Comparison of ENCODE assay signal across 26 cellular contexts in genomic region chr3:152942366-152942765, GRCh38.
DNase-seq lines count a peak whose midpoint lies in the region; ATAC-seq, FAIRE-seq and TF ChIP-seq lines count a peak whose summit lies in the region.
"Had no signal": no experiment of that assay in that cellular context is flagged by ENCODE, and none has a peak within 500 bp of the region (broad histone marks: within the 10 kb centered on the region; RNA-seq: fewer than 3 reads in every experiment).

No MANE protein-coding gene starts in this region.

- no peak overlapping the region for H3K4me2 ChIP-seq in H1 (ENCODE audit: insufficient read depth in 1 of 2, low read depth in 2 of 2, low read length in 2 of 2)
- no peak overlapping the region for H3K4me2 ChIP-seq in mesenchymal stem cell (ENCODE audit: low read length, poor library complexity, severe bottlenecking)
- H3K4me2 ChIP-seq in H9 (ENCODE audit: insufficient read depth, insufficient read length, low read length): no peak overlapping the region
- H3K4me2 ChIP-seq: A549, PC-9 had no signal

- no peaks in the 10 kb centered on the region for H3K9me3 Mint-ChIP-seq in H9
- H3K9me3 Mint-ChIP-seq: IgD-negative memory B cell, naive B cell had no signal

- H3K4ac ChIP-seq in H1 (replicated peaks; ENCODE audit: insufficient read length, low read depth, low read length) (no peak overlapping the region), mesenchymal stem cell (ENCODE audit: low read depth in 1 of 2, low read length in 2 of 2) (no peak overlapping the region), H9 (ENCODE audit: low read depth, low read length) (no peak overlapping the region)

- H3K23ac ChIP-seq in H1 (ENCODE audit: insufficient read length): no peak overlapping the region
- H3K23ac ChIP-seq in mesenchymal stem cell (ENCODE audit: low read length in 2 of 2): no peak overlapping the region
- no peak overlapping the region for H3K23ac ChIP-seq in H9 (ENCODE audit: insufficient read length, low read depth, low read length)

- POLR2A ChIA-PET in H1 (lab: Charles Lee; ENCODE audit: partially characterized antibody): no interaction called here

- no peak overlapping the region for H3K18ac ChIP-seq in H1 (ENCODE audit: extremely low read depth, low read length)
- H3K18ac ChIP-seq in mesenchymal stem cell (ENCODE audit: low read depth in 1 of 2, low read length in 2 of 2): no peak overlapping the region
- no peak overlapping the region for H3K18ac ChIP-seq in H9 (ENCODE audit: insufficient read length, low read depth, low read length)

- CTCF ChIA-PET in H1 (lab: Charles Lee; ENCODE audit: partially characterized antibody): no interaction called here

- H4K91ac ChIP-seq in H1 (replicated peaks; ENCODE audit: insufficient read length, low read length) (peak overlapping the region; percentile 61), mesenchymal stem cell (ENCODE audit: low read length) (no peak overlapping the region), H9 (ENCODE audit: insufficient read length, low read depth, low read length) (no peak overlapping the region)

- no peaks in the 10 kb centered on the region for H3K27me3 Mint-ChIP-seq in H9 (ENCODE audit: low read depth)
- H3K27me3 Mint-ChIP-seq: naive B cell had no signal

- H3K56ac ChIP-seq in H1 (replicated peaks; ENCODE audit: insufficient read length, low read depth, low read length): no peak overlapping the region
- H3K56ac ChIP-seq in H9 (ENCODE audit: insufficient read length, low read depth, low read length): no peak overlapping the region

- H3K14ac ChIP-seq in H1 (ENCODE audit: insufficient read length) (no peak overlapping the region), mesenchymal stem cell (ENCODE audit: low read length in 2 of 2) (no peak overlapping the region), H9 (ENCODE audit: insufficient read depth, low read length) (no peak overlapping the region)

- H3K36me3 ChIP-seq in H1 (ENCODE audit: control insufficient read depth in 2 of 4, insufficient read depth in 4 of 4, low read length in 3 of 4): no peaks in the 10 kb centered on the region
- H3K36me3 ChIP-seq in mesenchymal stem cell (ENCODE audit: control insufficient read depth in 1 of 2, insufficient read depth in 2 of 2, low read depth in 1 of 2, low read length in 2 of 2): no peaks in the 10 kb centered on the region
- H3K36me3 ChIP-seq in vagina: no peaks in the 10 kb centered on the region
- H3K36me3 ChIP-seq: gastroesophageal sphincter, spleen, thyroid gland had no signal

- H3K36me3 Mint-ChIP-seq in H9 (ENCODE audit: insufficient read depth in 1 of 3, low read depth in 3 of 3): no peaks in the 10 kb centered on the region
- H3K36me3 Mint-ChIP-seq: IgD-negative memory B cell, naive B cell had no signal

- H2BK15ac ChIP-seq in H1 (ENCODE audit: low read length) (no peak overlapping the region), mesenchymal stem cell (ENCODE audit: low read depth, poor library complexity, severe bottlenecking) (no peak overlapping the region), H9 (ENCODE audit: low read depth, low read length) (no peak overlapping the region)

- H4K20me1 ChIP-seq in H1 (replicated peaks in 1 of 2; ENCODE audit: control insufficient read depth in 1 of 2, insufficient read depth in 2 of 2, low read length in 2 of 2): no peaks in the 10 kb centered on the region
- H4K20me1 ChIP-seq in H9 (ENCODE audit: control insufficient read depth, insufficient read depth, insufficient read length): no peaks in the 10 kb centered on the region

- TF ChIP-seq EP300 in H1 (IDR thresholded peaks at IDR 0.05; ENCODE audit: borderline replicate concordance in 1 of 2, low read depth in 2 of 2, low read length in 2 of 2): no peak

- H2BK120ac ChIP-seq in H1 (replicated peaks; ENCODE audit: low read depth, low read length) (no peak overlapping the region), mesenchymal stem cell (ENCODE audit: low read depth, low read length) (no peak overlapping the region), H9 (ENCODE audit: low read depth, low read length, poor library complexity, severe bottlenecking) (no peak overlapping the region)

- peaks cover 9 to 22% of the 10 kb centered on the region in 2 experiments for H3K4me1 Mint-ChIP-seq in H9
- H3K4me1 Mint-ChIP-seq: IgD-negative memory B cell, naive B cell had no signal

- H4K8ac ChIP-seq in H1 (ENCODE audit: extremely low read depth, insufficient read depth, low read length) (no peak overlapping the region), mesenchymal stem cell (ENCODE audit: low read length) (no peak overlapping the region), H9 (replicated peaks; ENCODE audit: insufficient read length, low read depth, low read length) (no peak overlapping the region)

- TF ChIP-seq RAD21 in H1 (IDR thresholded peaks at IDR 0.05 in 1 of 2, conservative IDR thresholded peaks at IDR 0.05 in 1 of 2; ENCODE audit: low read depth in 2 of 2, low read length in 2 of 2): no peak

- TF ChIP-seq POLR2A in H1 (IDR thresholded peaks at IDR 0.05; ENCODE audit: control extremely low read depth in 1 of 2, low read depth in 2 of 2, low read length in 2 of 2) (no peak), vagina (IDR thresholded peaks at IDR 0.05) (no peak)

- no peak for FAIRE-seq in H1 (lab: Jason Lieb, UNC)
- FAIRE-seq: A549, endothelial cell of umbilical vein had no signal

- no peaks in the 10 kb centered on the region for H3K79me1 ChIP-seq in H1 (ENCODE audit: low read depth, low read length)
- no peaks in the 10 kb centered on the region for H3K79me1 ChIP-seq in mesenchymal stem cell (replicated peaks; ENCODE audit: low read length, poor library complexity, severe bottlenecking)
- no peaks in the 10 kb centered on the region for H3K79me1 ChIP-seq in H9 (ENCODE audit: insufficient read depth, low read depth, low read length, poor library complexity, severe bottlenecking)

- H3K23me2 ChIP-seq in H1 (ENCODE audit: low read depth, low read length) (no peaks in the 10 kb centered on the region; the same call in 1 of the 2 replicates), H9 (ENCODE audit: insufficient read length, low read depth, low read length, poor library complexity, severe bottlenecking) (no peaks in the 10 kb centered on the region)

- H3K79me2 ChIP-seq in H1 (ENCODE audit: control insufficient read depth in 1 of 2, insufficient read depth in 2 of 2, low read length in 2 of 2): no peaks in the 10 kb centered on the region
- H3K79me2 ChIP-seq in H9 (ENCODE audit: insufficient read depth, low read length): no peaks in the 10 kb centered on the region

- TF ChIP-seq CTCF in C4-2B (conservative IDR thresholded peaks at IDR 0.05): no peak
- TF ChIP-seq CTCF in H1 (IDR thresholded peaks at IDR 0.05; ENCODE audit: control extremely low read depth in 1 of 3, insufficient read depth in 1 of 3, low read depth in 1 of 3, low read length in 3 of 3): no peak
- no peak for TF ChIP-seq CTCF in vagina (IDR thresholded peaks at IDR 0.05)
- TF ChIP-seq CTCF in H9 (conservative IDR thresholded peaks at IDR 0.05): no peak

- H2BK5ac ChIP-seq in H1 (ENCODE audit: low read depth, low read length): no peak overlapping the region
- H2BK5ac ChIP-seq in mesenchymal stem cell (ENCODE audit: low read depth, low read length, poor library complexity, severe bottlenecking): no peak overlapping the region
- no peak overlapping the region for H2BK5ac ChIP-seq in H9 (ENCODE audit: insufficient read length, low read length)

- intact Hi-C loops in vagina (cut with DNase I): no loop called here

- peak; percentile 41 for DNase-seq in HT1080 (ENCODE audit: low read depth)
- DNase-seq in H1 (ENCODE audit: low read depth in 1 of 2, low spot score in 2 of 2): no peak
- peak; percentile 23 for DNase-seq in mesenchymal stem cell
- no peak for DNase-seq in vagina (ENCODE audit: extremely low spot score in 2 of 2)
- DNase-seq in H9: no peak
- no peak for DNase-seq in MV-4-11 (lab: John Stamatoyannopoulos, UW)
- DNase-seq: activated CD4-positive, alpha-beta T cell treated with anti-CD3 and anti-CD28 coated beads for 48 hours; activated naive CD4-positive, alpha-beta T cell treated with anti-CD3 and anti-CD28 coated beads, Interleukin-2, amount 50 U/mL, for 16 hours; central memory CD4-positive, alpha-beta T cell; COR-L47; DND-41; naive B cell; NCI-H1694 treated with DMSO at 0.1 percent for 48 hours; NCI-H345; PC-9; spleen; stimulated activated CD4-positive, alpha-beta T cell treated with anti-CD3 and anti-CD28 coated beads, Interleukin-4, amount 100 ng/mL, for 1 hour; stimulated activated naive CD4-positive, alpha-beta T cell treated with Interleukin-2 at 50 U/mL for 16 hours; T-helper 1 cell; thyroid gland had no signal

- H3K9me3 ChIP-seq in H1 (ENCODE audit: insufficient read depth in 2 of 2, low read depth in 1 of 2, low read length in 1 of 2) (no peaks in the 10 kb centered on the region), mesenchymal stem cell (ENCODE audit: control insufficient read depth, low read length) (no peaks in the 10 kb centered on the region), vagina (no peaks in the 10 kb centered on the region), H9 (ENCODE audit: control insufficient read depth, low read depth, low read length) (no peaks in the 10 kb centered on the region)
- H3K9me3 ChIP-seq: A549, gastroesophageal sphincter, spleen, thyroid gland had no signal

- H2BK20ac ChIP-seq in H1 (ENCODE audit: low read length) (no peak overlapping the region), H9 (ENCODE audit: low read depth, low read length, poor library complexity, severe bottlenecking) (no peak overlapping the region)

- no peak overlapping the region for H4K5ac ChIP-seq in H1 (ENCODE audit: insufficient read length, low read depth, low read length)
- H4K5ac ChIP-seq in H9 (ENCODE audit: insufficient read length, low read depth, low read length): no peak overlapping the region

- H3K9ac ChIP-seq in H1 (replicated peaks in 1 of 4; ENCODE audit: extremely low read depth in 1 of 4, low read depth in 3 of 4, low read length in 3 of 4): no peak overlapping the region
- H3K9ac ChIP-seq in mesenchymal stem cell (ENCODE audit: low read length): no peak overlapping the region
- no peak overlapping the region for H3K9ac ChIP-seq in H9 (ENCODE audit: extremely low read depth, insufficient read length, low read length)

- H2AK5ac ChIP-seq in H1 (ENCODE audit: low read depth, low read length) (no peak overlapping the region), mesenchymal stem cell (ENCODE audit: low read length, severe bottlenecking) (no peak overlapping the region), H9 (ENCODE audit: insufficient read length, low read length) (no peak overlapping the region)

- WGBS in H1 (ENCODE audit: extremely low coverage in 1 of 2, insufficient coverage in 1 of 2, insufficient read length in 1 of 2, insufficient replicate concordance in 2 of 2, low coverage in 1 of 2, low lambda C conversion rate in 2 of 2, missing lambda C conversion rate in 1 of 2), 2 experiments: 95% methylated on average over 3 of the region's 3 CpGs; no CpG with 5 or more reads in 1 of the 2 experiments
- WGBS in mesenchymal stem cell: 88% methylated on average over 3 of the region's 3 CpGs
- WGBS in H9 (ENCODE audit: extremely low coverage, insufficient read length, low lambda C conversion rate): no CpG with 5 or more reads among the region's 3 CpGs

- H3T11ph ChIP-seq in H9 (ENCODE audit: low read length): no peak overlapping the region

- H2BK12ac ChIP-seq in H1 (ENCODE audit: low read depth, low read length): no peak overlapping the region
- no peak overlapping the region for H2BK12ac ChIP-seq in mesenchymal stem cell (ENCODE audit: low read length in 2 of 2)
- H2BK12ac ChIP-seq in H9 (ENCODE audit: insufficient read length, low read depth, low read length): no peak overlapping the region

- H3K4me1 ChIP-seq in H1 (replicated peaks in 1 of 4; ENCODE audit: control insufficient read depth in 3 of 4, insufficient read depth in 4 of 4, low read length in 3 of 4): peaks cover 0 to 3% (median 1%) of the 10 kb centered on the region in 4 experiments; a peak in 1 of 7 replicates
- H3K4me1 ChIP-seq in mesenchymal stem cell (ENCODE audit: control insufficient read depth, insufficient read depth, low read depth, low read length): no peaks in the 10 kb centered on the region
- H3K4me1 ChIP-seq in vagina: no peaks in the 10 kb centered on the region
- no peaks in the 10 kb centered on the region for H3K4me1 ChIP-seq in H9 (ENCODE audit: insufficient read depth, low read length)
- H3K4me1 ChIP-seq: A549, gastroesophageal sphincter, spleen, thyroid gland had no signal

- H3K4me3 ChIP-seq in H1 (ENCODE audit: extremely low read depth in 1 of 4, insufficient read depth in 2 of 4, low read depth in 3 of 4, low read length in 4 of 4): no peak overlapping the region
- H3K4me3 ChIP-seq in mesenchymal stem cell (ENCODE audit: insufficient read depth in 1 of 2, low read depth in 1 of 2, low read length in 2 of 2): no peak overlapping the region
- no peak overlapping the region for H3K4me3 ChIP-seq in vagina
- H3K4me3 ChIP-seq: A549, gastroesophageal sphincter, PC-9, spleen, thyroid gland had no signal

- no peak for ATAC-seq in GM18511 (IDR thresholded peaks at IDR 0.05; ENCODE audit: unreplicated experiment)
- ATAC-seq: A549, gastroesophageal sphincter had no signal

- no peak overlapping the region for H3K27ac Mint-ChIP-seq in H9
- H3K27ac Mint-ChIP-seq: IgD-negative memory B cell, naive B cell had no signal

- H3K27ac ChIP-seq in C4-2B (peak overlapping the region; percentile 70; the same call in 1 of the 2 replicates), H1 (ENCODE audit: low read depth, low read length) (no peak overlapping the region), mesenchymal stem cell (ENCODE audit: low read length, poor library complexity, severe bottlenecking) (no peak overlapping the region), vagina (no peak overlapping the region), H9 (ENCODE audit: insufficient read length, low read depth, low read length) (no peak overlapping the region)
- H3K27ac ChIP-seq: A549, gastroesophageal sphincter, PC-9, spleen, thyroid gland had no signal

- no peaks in the 10 kb centered on the region for H3K27me3 ChIP-seq in H1 (replicated peaks in 1 of 4; ENCODE audit: control insufficient read depth in 3 of 4, extremely low read depth in 1 of 4, insufficient read depth in 3 of 4, low read length in 3 of 4)
- H3K27me3 ChIP-seq in mesenchymal stem cell (ENCODE audit: control insufficient read depth in 1 of 2, insufficient read depth in 1 of 2, low read length in 2 of 2): no peaks in the 10 kb centered on the region
- H3K27me3 ChIP-seq in vagina: no peaks in the 10 kb centered on the region
- H3K27me3 ChIP-seq in H9 (ENCODE audit: insufficient read depth, low read length): no peaks in the 10 kb centered on the region
- H3K27me3 ChIP-seq: gastroesophageal sphincter, spleen, thyroid gland had no signal

- no peak overlapping the region for H3K4me3 Mint-ChIP-seq in H9
- H3K4me3 Mint-ChIP-seq: IgD-negative memory B cell, naive B cell had no signal

- H2AFZ ChIP-seq in H1 (ENCODE audit: low read length): no peak overlapping the region
- no peak overlapping the region for H2AFZ ChIP-seq in mesenchymal stem cell (ENCODE audit: low read depth, low read length)
- no peak overlapping the region for H2AFZ ChIP-seq in H9 (ENCODE audit: low read length)

Comparison
In these comparisons a context has a peak if more than half of its experiments do, and no peak if none do; other contexts are left out.
1. DNase-seq: peak in HT1080 (single experiment) and mesenchymal stem cell (single experiment); none in H1 (0 of 2), vagina (0 of 2), H9 (single experiment) and MV-4-11 (single experiment).